Comparison of ENCODE assay signal across 8 cellular contexts in genomic region chr14:49585803-49586672, GRCh38. TPM values are rescaled to one million over a fixed set of nuclear protein-coding genes. Genes with fewer than 3 reads are reported as not detected.
DNase-seq lines count a peak whose midpoint lies in the region; ATAC-seq and TF ChIP-seq lines count a peak whose summit lies in the region.

TSS of gene RPS29 (minus strand) at chr14:49586380. CDS start at chr14:49586346, 34 bp downstream.

- peaks cover 26% of the 10 kb centered on the region for H3K4me1 Mint-ChIP-seq in Calu3 (ENCODE audit: low read depth, unreplicated experiment)
- peaks cover 30% of the 10 kb centered on the region for H3K4me1 Mint-ChIP-seq in endothelial cell (ENCODE audit: unreplicated experiment)
- peaks cover 26% of the 10 kb centered on the region for H3K4me1 Mint-ChIP-seq in mesothelial cell of epicardium

- peak within 1 kb of the TSS; percentile 99 for H3K4me3 ChIP-seq in OCI-LY3 (ENCODE audit: low read length)

- H3K9ac ChIP-seq in OCI-LY3 (ENCODE audit: low read length) = peak within 1 kb of the TSS; percentile 98

- peak within 1 kb of the TSS; percentile 57; the same call in 1 of the 2 replicates for H2AFZ ChIP-seq in OCI-LY3 (ENCODE audit: low read depth, low read length)

- H3K36me3 Mint-ChIP-seq in Calu3 (ENCODE audit: insufficient read depth, unreplicated experiment) = peaks cover 60% of the 10 kb centered on the region
- H3K36me3 Mint-ChIP-seq in endothelial cell (ENCODE audit: low read depth, unreplicated experiment) = peaks cover 39% of the 10 kb centered on the region
- peaks cover 18% of the 10 kb centered on the region for H3K36me3 Mint-ChIP-seq in mesothelial cell of epicardium

- no TSS peak for BruUV-seq in Calu3 (replicated peaks; lab: Mats Ljungman, UMichigan)

- peak within 1 kb of the TSS; percentile 81 for H3K4me2 ChIP-seq in OCI-LY3 (ENCODE audit: low read length)

- H3K4me1 ChIP-seq in OCI-LY3 (ENCODE audit: low read length) = peaks cover 13% of the 10 kb centered on the region

- H3K27ac ChIP-seq in OCI-LY3 (ENCODE audit: low read length) = peak within 1 kb of the TSS; percentile 79

- peak; percentile 88 for ATAC-seq in GM21515 (IDR thresholded peaks at IDR 0.05; ENCODE audit: unreplicated experiment)

- H3K9me3 Mint-ChIP-seq in Calu3 (ENCODE audit: low read depth, unreplicated experiment) = no peaks in the 10 kb centered on the region
- H3K9me3 Mint-ChIP-seq in endothelial cell (ENCODE audit: unreplicated experiment) = no peaks in the 10 kb centered on the region
- H3K9me3 Mint-ChIP-seq in mesothelial cell of epicardium = no peaks in the 10 kb centered on the region

- H3K4me3 Mint-ChIP-seq in Calu3 (ENCODE audit: low read depth, unreplicated experiment) = peak within 1 kb of the TSS; percentile 91
- H3K4me3 Mint-ChIP-seq in endothelial cell (ENCODE audit: unreplicated experiment) = peak within 1 kb of the TSS; percentile 98
- H3K4me3 Mint-ChIP-seq in mesothelial cell of epicardium = peak within 1 kb of the TSS; percentile 86

- H3K9me3 ChIP-seq in OCI-LY3 (ENCODE audit: insufficient read depth, low read length) = no peaks in the 10 kb centered on the region

- peaks cover 47% of the 10 kb centered on the region for H3K36me3 ChIP-seq in OCI-LY3 (replicated peaks; ENCODE audit: low read depth, low read length)

- DNase-seq in Calu3 (peak; percentile 97), HuH-7 (ENCODE audit: low spot score) (peak; percentile 62), endothelial cell (ENCODE audit: low spot score) (peak; percentile 98), mesothelial cell of epicardium (ENCODE audit: low spot score in 2 of 2, unreplicated experiment in 2 of 2) (peak; percentile 91 to 98)
- peak; percentile 100 for DNase-seq in activated CD8-positive, alpha-beta memory T cell treated with anti-CD3 and anti-CD28 coated beads, Interleukin-2, amount 50 U/mL, for 48 hours
- DNase-seq in stimulated activated CD8-positive, alpha-beta memory T cell treated with anti-CD3 and anti-CD28 coated beads, Interleukin-15, amount 100 ng/mL, for 48 hours (ENCODE audit: low read depth in 2 of 2) = peak; percentile 95 to 96

- H3K79me2 ChIP-seq in OCI-LY3 (ENCODE audit: low read length) = peaks cover 52% of the 10 kb centered on the region

- H4K20me1 ChIP-seq in OCI-LY3 (ENCODE audit: insufficient read depth, low read length) = peaks cover 46% of the 10 kb centered on the region

- TF ChIP-seq CTCF in Calu3 (IDR thresholded peaks at IDR 0.05; ENCODE audit: unreplicated experiment) (no peak), OCI-LY3 (IDR thresholded peaks at IDR 0.05; ENCODE audit: low read depth, low read length) (no peak), endothelial cell (IDR thresholded peaks at IDR 0.05; ENCODE audit: unreplicated experiment) (no peak), mesothelial cell of epicardium (IDR thresholded peaks at IDR 0.05; ENCODE audit: unreplicated experiment) (no peak)

- intact Hi-C loops in Calu3 (cut with micrococcal nuclease; ENCODE audit: unreplicated experiment) = no loop called here

- H3K27ac Mint-ChIP-seq in Calu3 (ENCODE audit: unreplicated experiment) (peak within 1 kb of the TSS; percentile 98), endothelial cell (ENCODE audit: unreplicated experiment) (peak within 1 kb of the TSS; percentile 92), mesothelial cell of epicardium (peak within 1 kb of the TSS; percentile 98)

- H3K27me3 Mint-ChIP-seq in Calu3 (ENCODE audit: unreplicated experiment) (no peaks in the 10 kb centered on the region), endothelial cell (ENCODE audit: unreplicated experiment) (peaks cover 31% of the 10 kb centered on the region), mesothelial cell of epicardium (ENCODE audit: low read depth) (no peaks in the 10 kb centered on the region)

- CTCF ChIA-PET in Calu3 (lab: Charles Lee) = interaction anchor here (0.9 kb wide), 1 partner anchor 13 kb away, joined by 5 read pairs; the partner anchor contains the start of gene LRR1

- no peaks in the 10 kb centered on the region for H3K27me3 ChIP-seq in OCI-LY3 (ENCODE audit: low read depth, low read length)

RNA-seq across cellular contexts. Expression of gene RPS29, which starts in this region (rescaled TPM):
- 948 and 1,051 TPM in 2 replicates for total RNA-seq in Calu3 (2022)
- total RNA-seq in endothelial cell (ENCODE audit: unreplicated experiment) = 2,246 TPM
- 1,338 to 1,394 TPM (median 1,392 TPM) in 3 replicates for total RNA-seq in mesothelial cell of epicardium

Comparison
In these comparisons a context has a peak if more than half of its experiments do, and no peak if none do; other contexts are left out.
1. Peak in every context shown above with its lines: DNase-seq, ATAC-seq, H3K4me3 ChIP-seq and H3K27ac ChIP-seq.